ENCODE assay signal across 8 cellular contexts in genomic region chr10:125621052-125621451, GRCh38.
"Had no signal": no experiment of that assay in that cellular context is flagged by ENCODE, and none has a peak within 500 bp of the region (broad histone marks: within the 10 kb centered on the region; RNA-seq: fewer than 3 reads in every experiment).

No MANE protein-coding gene starts in this region.

- H3K36me3 ChIP-seq: HAP-1 had no signal

- H3K27ac ChIP-seq: GM23248, KMS-11 had no signal

- DNase-seq: GM23248, GOT3, H7, KBM-7 had no signal

- H3K4me2 ChIP-seq: KMS-11 had no signal

- H3K9me3 ChIP-seq: HAP-1 had no signal

- ATAC-seq: HCT116 had no signal

- H3K4me1 ChIP-seq: HAP-1 had no signal

- H3K9ac ChIP-seq: GM23248, KMS-11 had no signal

- H2AFZ ChIP-seq: GM23248 had no signal

- H3K4me3 ChIP-seq: GM23248, HAP-1 had no signal

- FAIRE-seq: HTR-8/SVneo had no signal
